8 cellular contexts compared by ENCODE assay signal in the genomic region with DNA sequence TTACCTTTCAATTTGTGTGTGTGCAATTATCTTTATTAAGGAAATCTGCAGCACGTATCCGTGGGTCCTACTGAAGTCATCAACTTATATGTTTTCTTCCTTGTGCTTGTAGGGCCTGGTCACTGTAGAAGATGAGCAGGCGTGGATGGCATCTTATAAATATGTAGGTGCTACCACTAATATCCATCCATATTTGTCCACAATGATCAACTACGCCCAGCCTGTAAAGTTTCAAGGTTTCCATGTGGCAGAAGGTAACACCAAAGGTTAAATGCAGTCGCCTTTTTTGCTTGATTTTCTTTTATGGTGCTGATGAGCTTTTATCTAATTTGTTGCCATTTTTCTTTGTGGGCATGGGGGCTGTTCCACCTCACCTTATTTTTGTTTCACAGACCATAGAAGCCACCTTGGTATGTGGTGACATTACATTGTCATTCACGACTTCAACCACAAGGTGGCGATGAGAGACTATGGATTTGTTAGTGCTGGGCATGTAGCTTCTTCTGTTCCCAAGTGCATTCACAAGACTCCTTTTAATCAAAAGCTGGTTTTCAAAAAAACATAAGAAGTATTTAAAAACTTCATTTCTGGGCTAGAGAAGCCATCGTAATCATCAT.
DNase-seq lines count a peak whose midpoint lies in the region; ATAC-seq and TF ChIP-seq lines count a peak whose summit lies in the region.

No MANE protein-coding gene starts in this region.

- no peaks in the 10 kb centered on the region for H3K36me3 ChIP-seq in body of pancreas (replicated peaks in 1 of 2; ENCODE audit: insufficient read depth in 1 of 2, low read depth in 2 of 2)

- H3K27ac ChIP-seq in body of pancreas, result no peak overlapping the region

- 35 to 37% methylated on average over 8 of the region's 8 CpGs for WGBS in body of pancreas, 2 donors

- TF ChIP-seq CTCF in LNCAP (IDR thresholded peaks at IDR 0.05) (peak; percentile 80), body of pancreas (IDR thresholded peaks at IDR 0.05) (peak; percentile 41 to 94 (median 85))

- H3K9me3 ChIP-seq in body of pancreas, result no peaks in the 10 kb centered on the region

- no peaks in the 10 kb centered on the region for H3K27me3 ChIP-seq in body of pancreas

- intact Hi-C loops in body of pancreas (cut with DNase I), result loop anchor here (5.0 kb wide), 1 partner anchor 204 kb away; no protein-coding TSS in a partner anchor

- H3K4me1 ChIP-seq in body of pancreas, result no peaks in the 10 kb centered on the region

- no peak overlapping the region for H3K4me3 ChIP-seq in body of pancreas

- ATAC-seq in GM21723 (IDR thresholded peaks at IDR 0.05; ENCODE audit: unreplicated experiment) (peak; percentile 64), body of pancreas (peak; percentile 83)

- no peak for TF ChIP-seq POLR2A in body of pancreas (IDR thresholded peaks at IDR 0.05)

- DNase-seq in NCI-H510A treated with DMSO at 0.1 percent for 48 hours (lab: John Stamatoyannopoulos, UW) (peak; percentile 78), NCI-H510A (lab: John Stamatoyannopoulos, UW) (no peak), SHP77 treated with DMSO at 0.1 percent for 48 hours (lab: John Stamatoyannopoulos, UW) (peak; percentile 44), body of pancreas (peak; percentile 73 to 78 (median 76)), iPS-NIHi11 (ENCODE audit: low spot score) (peak; percentile 67)
- peak; percentile 17 to 65 (median 30) for DNase-seq in stimulated activated CD4-positive, alpha-beta T cell treated with anti-CD3 and anti-CD28 coated beads, Interleukin-12 subunit alpha, Interleukin-12 subunit beta, amount 100 ng/mL, for 48 hours (ENCODE audit: low read depth in 2 of 3, low spot score in 1 of 3)
